15 cellular contexts compared by ENCODE assay signal in the genomic region with DNA sequence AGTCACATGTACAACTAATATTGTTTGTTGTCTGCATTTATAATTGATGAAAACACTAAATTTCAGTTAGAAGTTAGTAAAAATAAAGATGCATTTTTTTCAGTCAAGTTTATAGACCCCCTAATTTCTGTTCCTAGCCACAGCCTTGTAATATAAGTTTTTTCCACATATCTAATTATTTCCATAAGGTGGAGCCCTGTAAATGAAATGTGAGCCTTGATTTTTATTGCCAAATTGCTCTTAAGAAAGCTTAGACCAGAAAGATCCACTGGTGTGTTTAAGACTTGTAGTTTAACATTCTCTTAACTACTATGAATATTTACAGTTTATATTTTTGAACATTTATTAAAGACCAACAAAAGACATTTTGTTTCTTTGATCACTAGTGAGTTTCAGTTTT.
"Had no signal": no experiment of that assay in that cellular context is flagged by ENCODE, and none has a peak within 500 bp of the region (broad histone marks: within the 10 kb centered on the region; RNA-seq: fewer than 3 reads in every experiment).

No MANE protein-coding gene starts in this region.

- H3K4me1 ChIP-seq: body of pancreas had no signal

- DNase-seq: activated CD4-positive, alpha-beta T cell treated with anti-CD3 and anti-CD28 coated beads, Interleukin-2, amount 10 ng/mL, durations not matched to agents 24 days and 14 days; amniotic stem cell; central memory CD4-positive, alpha-beta T cell; effector memory CD8-positive, alpha-beta T cell; glutamatergic neuron; left cardiac atrium; midbrain; right cardiac atrium; stimulated activated naive CD4-positive, alpha-beta T cell had no signal

- H3K9me3 ChIP-seq: body of pancreas, neutrophil had no signal

- ATAC-seq: body of pancreas; effector memory CD8-positive, alpha-beta T cell; left cardiac atrium; right cardiac atrium; WTC11 had no signal

- H3K27me3 Mint-ChIP-seq: activated CD4-positive, alpha-beta T cell treated with anti-CD3 and anti-CD28 coated beads, Interleukin-2, amount 10 ng/mL, durations not matched to agents 24 days and 14 days; activated naive CD4-positive, alpha-beta T cell treated with anti-CD3 and anti-CD28 coated beads, Interleukin-2, amount 50 U/mL, for 24 hours; effector memory CD8-positive, alpha-beta T cell; progenitor cell of endocrine pancreas had no signal

- H3K36me3 ChIP-seq: neutrophil had no signal

- H3K27me3 ChIP-seq: body of pancreas, neutrophil had no signal

- H3K27ac Mint-ChIP-seq: activated CD4-positive, alpha-beta T cell treated with anti-CD3 and anti-CD28 coated beads, Interleukin-2, amount 10 ng/mL, durations not matched to agents 24 days and 14 days; activated naive CD4-positive, alpha-beta T cell treated with anti-CD3 and anti-CD28 coated beads, Interleukin-2, amount 50 U/mL, for 24 hours; effector memory CD8-positive, alpha-beta T cell; progenitor cell of endocrine pancreas; WTC11 had no signal

- H3K4me3 Mint-ChIP-seq: activated CD4-positive, alpha-beta T cell treated with anti-CD3 and anti-CD28 coated beads, Interleukin-2, amount 10 ng/mL, durations not matched to agents 24 days and 14 days; activated naive CD4-positive, alpha-beta T cell treated with anti-CD3 and anti-CD28 coated beads, Interleukin-2, amount 50 U/mL, for 24 hours; effector memory CD8-positive, alpha-beta T cell; WTC11 had no signal

- H3K4me3 ChIP-seq: body of pancreas, lung had no signal

- H3K27ac ChIP-seq: body of pancreas, neutrophil had no signal
